Comparison of ENCODE assay signal across 9 cellular contexts in the genomic region with DNA sequence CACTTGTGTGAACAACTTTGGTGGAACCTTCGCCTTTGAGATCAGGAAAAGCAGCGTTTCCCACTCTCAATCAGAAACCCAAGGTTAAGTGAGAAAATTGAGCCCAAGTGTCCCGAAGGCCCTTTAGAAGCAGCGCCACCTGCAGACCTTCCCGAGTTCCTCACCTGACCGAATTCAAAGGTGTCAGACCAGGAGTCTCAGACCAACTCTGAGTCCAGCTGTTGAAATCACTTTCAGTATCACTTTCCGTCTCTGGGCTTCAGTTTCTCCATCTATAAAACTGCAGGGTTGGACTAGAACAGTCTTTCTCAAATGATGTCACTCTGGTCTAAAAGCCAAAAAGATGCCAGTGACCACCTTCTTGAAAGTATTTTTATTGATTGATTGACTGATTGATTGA. TPM values are rescaled to one million over a fixed set of nuclear protein-coding genes. Genes with fewer than 3 reads are reported as not detected.
DNase-seq lines count a peak whose midpoint lies in the region; ATAC-seq and TF ChIP-seq lines count a peak whose summit lies in the region.
"Had no signal": no experiment of that assay in that cellular context is flagged by ENCODE, and none has a peak within 500 bp of the region (broad histone marks: within the 10 kb centered on the region; RNA-seq: fewer than 3 reads in every experiment).

No MANE protein-coding gene starts in this region.

- CTCF ChIA-PET in Caco-2 (lab: Charles Lee) = interaction anchor here (0.7 to 1.9 kb wide), 2 partner anchors 20 to 363 kb away, joined by 6 to 7 read pairs; no protein-coding TSS in a partner anchor
- CTCF ChIA-PET in RWPE1 (lab: Yijun Ruan, JAX) = interaction anchor here (0.5 kb wide), 1 partner anchor 18 kb away, joined by 3 read pairs; no protein-coding TSS in a partner anchor

- intact Hi-C loops in Caco-2 (cut with micrococcal nuclease; ENCODE audit: unreplicated experiment) (loop anchor here (1.0 kb wide), 1 partner anchor 394 kb away; no protein-coding TSS in a partner anchor), dorsolateral prefrontal cortex (cut with DNase I) (no loop called here)

- no peak overlapping the region for H3K4me3 Mint-ChIP-seq in Caco-2 (ENCODE audit: unreplicated experiment)

- H3K27ac Mint-ChIP-seq in Caco-2 (ENCODE audit: unreplicated experiment) = no peak overlapping the region

- H3K27me3 Mint-ChIP-seq in Caco-2 (ENCODE audit: insufficient read depth, unreplicated experiment) = no peaks in the 10 kb centered on the region

- peak; percentile 48 to 66 for DNase-seq in Caco-2
- peak; percentile 32 for DNase-seq in RWPE1 (ENCODE audit: low spot score)
- DNase-seq in islet precursor cell = peak; percentile 65
- DNase-seq in NCI-H2107 (lab: John Stamatoyannopoulos, UW) = no peak
- no peak for DNase-seq in dorsolateral prefrontal cortex
- DNase-seq in anterior cingulate cortex (lab: John Stamatoyannopoulos, UW) = no peak

- H3K9me3 ChIP-seq in Caco-2 = no peaks in the 10 kb centered on the region

- no peaks in the 10 kb centered on the region for H3K9me3 Mint-ChIP-seq in Caco-2 (ENCODE audit: unreplicated experiment)

- no peak overlapping the region for H3K27ac ChIP-seq in RWPE1
- H3K27ac ChIP-seq in dorsolateral prefrontal cortex = no peak overlapping the region

- H3K4me1 ChIP-seq in Caco-2 = no peaks in the 10 kb centered on the region

- H3K4me1 Mint-ChIP-seq in Caco-2 (ENCODE audit: low read depth, unreplicated experiment) = no peaks in the 10 kb centered on the region

- peak; percentile 32 to 63 for TF ChIP-seq CTCF in Caco-2 (IDR thresholded peaks at IDR 0.05; ENCODE audit: insufficient read depth in 1 of 2, low read depth in 1 of 2, low read length in 1 of 2, severe bottlenecking in 1 of 2, unreplicated experiment in 1 of 2)
- TF ChIP-seq CTCF in RWPE1 (conservative IDR thresholded peaks at IDR 0.05; ENCODE audit: low read depth) = peak; percentile 52
- no peak for TF ChIP-seq CTCF in dorsolateral prefrontal cortex (IDR thresholded peaks at IDR 0.05 in 54 of 56, conservative IDR thresholded peaks at IDR 0.05 in 2 of 56; ENCODE audit: low read depth in 1 of 56, partially characterized antibody in 56 of 56)

- POLR2A ChIA-PET in Caco-2 (lab: Charles Lee) (no interaction called here), RWPE1 (lab: Yijun Ruan, JAX; ENCODE audit: low non-redundant PET) (no interaction called here)

- no peaks in the 10 kb centered on the region for H3K36me3 Mint-ChIP-seq in Caco-2 (ENCODE audit: insufficient read depth, unreplicated experiment)

- H3K4me3 ChIP-seq in Caco-2 (ENCODE audit: low read depth, low read length) (no peak overlapping the region), dorsolateral prefrontal cortex (no peak overlapping the region)

- no TSS peak for BruUV-seq in Caco-2 (replicated peaks; lab: Mats Ljungman, UMichigan)

- ATAC-seq in GM18909 (IDR thresholded peaks at IDR 0.05; ENCODE audit: poor library complexity, unreplicated experiment) (peak; percentile 84), HG02981 (IDR thresholded peaks at IDR 0.05; ENCODE audit: unreplicated experiment) (peak; percentile 92)
- ATAC-seq: Panc1 had no signal

- no peaks in the 10 kb centered on the region for H3K36me3 ChIP-seq in Caco-2 (ENCODE audit: control insufficient read depth, insufficient read depth, low read length)

- no peaks in the 10 kb centered on the region for H3K27me3 ChIP-seq in Caco-2 (replicated peaks; ENCODE audit: control insufficient read depth, insufficient read depth, low read length)
- no peaks in the 10 kb centered on the region for H3K27me3 ChIP-seq in dorsolateral prefrontal cortex

RNA-seq across cellular contexts. Expression of a gene that starts 31.7 kb away (rescaled TPM):
- total RNA-seq in Caco-2 (2022) (76.9 and 82.5 TPM in 2 replicates), dorsolateral prefrontal cortex (100 to 1,000 TPM in 67 of 120 experiments, 10 to 100 TPM in 53; 73.4 to 172 (median 102) TPM)

Comparison
In these comparisons a context has a peak if more than half of its experiments do, and no peak if none do; other contexts are left out.
1. DNase-seq: peak in Caco-2 (2 of 2), RWPE1 (single experiment) and islet precursor cell (single experiment); none in NCI-H2107 (single experiment), dorsolateral prefrontal cortex (0 of 10) and anterior cingulate cortex (0 of 58).
2. CTCF ChIP-seq: peak in Caco-2 (2 of 2) and RWPE1 (single experiment); none in dorsolateral prefrontal cortex (0 of 56).